In genomic region chr6:1461207-1461606, GRCh38 we compare ENCODE assay signal across 1 cellular context.
TF ChIP-seq lines count a peak whose summit lies in the region.

No MANE protein-coding gene starts in this region.

TF ChIP-seq in GM12878, 131 proteins besides CTCF, POLR2A, EP300 and RAD21 (continued from another document):
- TF ChIP-seq E2F8 (IDR thresholded peaks at IDR 0.05; ENCODE audit: low read depth, partially characterized antibody) (no peak), YBX1 (IDR thresholded peaks at IDR 0.05) (no peak), BHLHE40 (IDR thresholded peaks at IDR 0.05; ENCODE audit: borderline replicate concordance in 1 of 2, low read depth in 2 of 2, low read length in 1 of 2) (0 out of 4 replicates have a peak, but pooled peaks of 1 of the 2 experiments have one; percentile 3), RUNX3 (IDR thresholded peaks at IDR 0.05; ENCODE audit: low read length) (peak; percentile 96), TAF1 (IDR thresholded peaks at IDR 0.05; ENCODE audit: borderline replicate concordance, low read depth, low read length) (no peak), CHD4 (IDR thresholded peaks at IDR 0.05) (no peak), NFXL1 (IDR thresholded peaks at IDR 0.05; ENCODE audit: borderline replicate concordance) (no peak), ZNF687 (IDR thresholded peaks at IDR 0.05) (no peak), JUNB (IDR thresholded peaks at IDR 0.05) (peak; percentile 72)
